ENCODE assay signal across 11 cellular contexts in genomic region chr7:70775570-70776156, GRCh38.
DNase-seq lines count a peak whose midpoint lies in the region; ATAC-seq and TF ChIP-seq lines count a peak whose summit lies in the region.
"Had no signal": no experiment of that assay in that cellular context is flagged by ENCODE, and none has a peak within 500 bp of the region (broad histone marks: within the 10 kb centered on the region; RNA-seq: fewer than 3 reads in every experiment).

No MANE protein-coding gene starts in this region.

- peaks cover 27 to 56% (median 34%) of the 10 kb centered on the region in 3 donors for H3K4me1 Mint-ChIP-seq in CD8-positive, alpha-beta memory T cell
- peaks cover 16% of the 10 kb centered on the region for H3K4me1 Mint-ChIP-seq in CD8-positive, alpha-beta T cell (ENCODE audit: low read depth)

- no peak for DNase-seq in CD8-positive, alpha-beta memory T cell
- DNase-seq in SK-N-SH: no peak
- peak; percentile 49 for DNase-seq in iPS-NIHi7 (ENCODE audit: extremely low spot score)
- DNase-seq in activated naive CD4-positive, alpha-beta T cell treated with Interleukin-2 at 50 U/mL for 16 hours: no peak
- DNase-seq in CD8-positive, alpha-beta T cell: no peak
- DNase-seq: heart right ventricle had no signal

- ATAC-seq in GM19463 (IDR thresholded peaks at IDR 0.05; ENCODE audit: unreplicated experiment) (peak; percentile 56), HG03378 (IDR thresholded peaks at IDR 0.05; ENCODE audit: unreplicated experiment) (no peak), HG02973 (IDR thresholded peaks at IDR 0.05; ENCODE audit: unreplicated experiment) (no peak)
- ATAC-seq in CD8-positive, alpha-beta T cell: no peak
- ATAC-seq: heart right ventricle, Panc1 had no signal

- H2AFZ ChIP-seq in SK-N-SH (ENCODE audit: low read depth): no peak overlapping the region

- no peak overlapping the region for H3K4me3 ChIP-seq in CD8-positive, alpha-beta memory T cell (ENCODE audit: low read length)
- H3K4me3 ChIP-seq in SK-N-SH (ENCODE audit: low read depth in 2 of 2, low read length in 1 of 2): no peak overlapping the region
- H3K4me3 ChIP-seq in CD8-positive, alpha-beta T cell (ENCODE audit: low read depth, low read length): no peak overlapping the region
- H3K4me3 ChIP-seq: heart right ventricle had no signal

- H3K36me3 ChIP-seq in CD8-positive, alpha-beta memory T cell (ENCODE audit: insufficient read depth, low read length): no peaks in the 10 kb centered on the region
- peaks cover 88 to 89% of the 10 kb centered on the region in 2 experiments for H3K36me3 ChIP-seq in SK-N-SH (replicated peaks in 1 of 2; ENCODE audit: control insufficient read depth in 1 of 2, insufficient read depth in 2 of 2, low read length in 1 of 2)
- H3K36me3 ChIP-seq in CD8-positive, alpha-beta T cell (ENCODE audit: insufficient read depth, low read length): no peaks in the 10 kb centered on the region

- H3K9ac ChIP-seq in SK-N-SH: no peak overlapping the region

- H3K27me3 ChIP-seq in CD8-positive, alpha-beta memory T cell (ENCODE audit: insufficient read depth, low read length, poor library complexity, severe bottlenecking): no peaks in the 10 kb centered on the region
- no peaks in the 10 kb centered on the region for H3K27me3 ChIP-seq in SK-N-SH (ENCODE audit: insufficient read depth)
- H3K27me3 ChIP-seq in CD8-positive, alpha-beta T cell (ENCODE audit: insufficient read depth, low read length): no peaks in the 10 kb centered on the region
- H3K27me3 ChIP-seq: heart right ventricle had no signal

- H3K27ac ChIP-seq in CD8-positive, alpha-beta memory T cell (ENCODE audit: low read depth, low read length): no peak overlapping the region
- H3K27ac ChIP-seq in SK-N-SH (ENCODE audit: low read depth in 2 of 2, low read length in 1 of 2): 0 out of 4 replicates have a peak overlapping the region, but pooled peaks of 1 of the 2 experiments have one; percentile 18
- no peak overlapping the region for H3K27ac ChIP-seq in CD8-positive, alpha-beta T cell (ENCODE audit: low read depth, low read length)
- H3K27ac ChIP-seq: heart right ventricle had no signal

- no peaks in the 10 kb centered on the region for H3K9me2 ChIP-seq in SK-N-SH

- POLR2A ChIA-PET in CD8-positive, alpha-beta memory T cell (lab: Charles Lee): no interaction called here
- POLR2A ChIA-PET in SK-N-SH (lab: Yijun Ruan, JAX): no interaction called here
- POLR2A ChIA-PET in CD8-positive, alpha-beta T cell (lab: Charles Lee): no interaction called here

- WGBS in SK-N-SH (ENCODE audit: low lambda C conversion rate): 46% methylated on average over 4 of the region's 4 CpGs

- H3K27ac Mint-ChIP-seq in CD8-positive, alpha-beta memory T cell: peak overlapping the region in 6 of 8 donors; percentile 4 to 88 (median 62)
- no peak overlapping the region for H3K27ac Mint-ChIP-seq in CD8-positive, alpha-beta T cell
- H3K27ac Mint-ChIP-seq: activated T-helper 1 cell treated with anti-CD3 and anti-CD28 coated beads, Interleukin-12 subunit alpha, Interleukin-12 subunit beta, Interleukin-2, Interleukin-4 antibody, amounts not matched to agents 30 ng/mL and 10 ng/mL and 1 ng/mL, durations not matched to agents 14 hours and 24 hours and 36 hours had no signal

- H3K36me3 Mint-ChIP-seq in CD8-positive, alpha-beta memory T cell: peaks cover 6 to 90% (median 29%) of the 10 kb centered on the region in 3 donors
- peaks cover 11% of the 10 kb centered on the region for H3K36me3 Mint-ChIP-seq in CD8-positive, alpha-beta T cell

- peak in 1 of 2 experiments; percentile 81; a peak in 2 of 4 replicates for TF ChIP-seq EP300 in SK-N-SH (IDR thresholded peaks at IDR 0.05; ENCODE audit: borderline replicate concordance in 1 of 2, low read depth in 1 of 2, low read length in 1 of 2)

- H3K79me2 ChIP-seq in SK-N-SH (ENCODE audit: insufficient read depth): 0 out of 2 replicates have a peak, but pooled peaks cover 4% of the 10 kb centered on the region

- no peaks in the 10 kb centered on the region for H3K27me3 Mint-ChIP-seq in CD8-positive, alpha-beta memory T cell
- no peaks in the 10 kb centered on the region for H3K27me3 Mint-ChIP-seq in CD8-positive, alpha-beta T cell (ENCODE audit: low read depth)

- no peaks in the 10 kb centered on the region for H3K9me3 ChIP-seq in CD8-positive, alpha-beta memory T cell (ENCODE audit: low read length)
- no peaks in the 10 kb centered on the region for H3K9me3 ChIP-seq in SK-N-SH
- no peaks in the 10 kb centered on the region for H3K9me3 ChIP-seq in CD8-positive, alpha-beta T cell (ENCODE audit: low read length)
- H3K9me3 ChIP-seq: heart right ventricle had no signal

- TF ChIP-seq CTCF in SK-N-SH (IDR thresholded peaks at IDR 0.05): peak; percentile 51
- no peak for TF ChIP-seq CTCF in CD8-positive, alpha-beta T cell (IDR thresholded peaks at IDR 0.05)

- H3K9me3 Mint-ChIP-seq in CD8-positive, alpha-beta memory T cell: no peaks in the 10 kb centered on the region
- H3K9me3 Mint-ChIP-seq in CD8-positive, alpha-beta T cell: no peaks in the 10 kb centered on the region
- H3K9me3 Mint-ChIP-seq: activated T-helper 1 cell treated with anti-CD3 and anti-CD28 coated beads, Interleukin-12 subunit alpha, Interleukin-12 subunit beta, Interleukin-2, Interleukin-4 antibody, amounts not matched to agents 30 ng/mL and 10 ng/mL and 1 ng/mL, durations not matched to agents 14 hours and 24 hours and 36 hours had no signal

- H3K4me3 Mint-ChIP-seq in CD8-positive, alpha-beta memory T cell: no peak overlapping the region
- H3K4me3 Mint-ChIP-seq in CD8-positive, alpha-beta T cell: no peak overlapping the region
- H3K4me3 Mint-ChIP-seq: activated T-helper 1 cell treated with anti-CD3 and anti-CD28 coated beads, Interleukin-12 subunit alpha, Interleukin-12 subunit beta, Interleukin-2, Interleukin-4 antibody, amounts not matched to agents 30 ng/mL and 10 ng/mL and 1 ng/mL, durations not matched to agents 14 hours and 24 hours and 36 hours had no signal

- no peaks in the 10 kb centered on the region for H4K20me1 ChIP-seq in SK-N-SH (ENCODE audit: insufficient read depth)

- H3K4me1 ChIP-seq in CD8-positive, alpha-beta memory T cell (ENCODE audit: insufficient read depth, low read length): peaks cover 5% of the 10 kb centered on the region
- peaks cover 0 to 17% of the 10 kb centered on the region in 2 experiments; a peak in 2 of 4 replicates for H3K4me1 ChIP-seq in SK-N-SH (ENCODE audit: control insufficient read depth in 1 of 2, insufficient read depth in 2 of 2, low read depth in 1 of 2, low read length in 1 of 2)
- H3K4me1 ChIP-seq in CD8-positive, alpha-beta T cell (ENCODE audit: insufficient read depth, low read length): no peaks in the 10 kb centered on the region
- H3K4me1 ChIP-seq: heart right ventricle had no signal

- CTCF ChIA-PET in CD8-positive, alpha-beta memory T cell (lab: Charles Lee): no interaction called here
- CTCF ChIA-PET in SK-N-SH (lab: Yijun Ruan, JAX): interaction anchor here (1.0 to 4.2 kb wide), 6 partner anchors 12 to 614 kb away, joined by 3 to 16 read pairs (median 3); no protein-coding TSS in a partner anchor
- CTCF ChIA-PET in CD8-positive, alpha-beta T cell (lab: Charles Lee): no interaction called here

- peak; percentile 59 for TF ChIP-seq RAD21 in SK-N-SH (IDR thresholded peaks at IDR 0.05; ENCODE audit: low read length)

- intact Hi-C loops in CD8-positive, alpha-beta T cell (cut with DNase I, micrococcal nuclease): no loop called here

- no peak overlapping the region for H3K4me2 ChIP-seq in SK-N-SH

- H3F3A ChIP-seq in SK-N-SH (replicated peaks; ENCODE audit: insufficient read depth): peaks cover 5% of the 10 kb centered on the region

TF ChIP-seq in SK-N-SH, 30 proteins besides CTCF, POLR2A, EP300 and RAD21:
- TF ChIP-seq CHD2 (IDR thresholded peaks at IDR 0.05; ENCODE audit: low read length, partially characterized antibody) (peak; percentile 34), RXRA (IDR thresholded peaks at IDR 0.05; ENCODE audit: borderline replicate concordance, low read depth) (peak; percentile 46; the same call in 1 of the 2 replicates), MAX (IDR thresholded peaks at IDR 0.05; ENCODE audit: low read depth) (no peak), PBX3 (IDR thresholded peaks at IDR 0.05) (peak; percentile 82), SMC3 (IDR thresholded peaks at IDR 0.05; ENCODE audit: low read depth, low read length) (peak; percentile 34; the same call in 1 of the 2 replicates), TCF12 (IDR thresholded peaks at IDR 0.05) (peak; percentile 63), ELF1 (IDR thresholded peaks at IDR 0.05) (no peak), ZBTB33 (IDR thresholded peaks at IDR 0.05; ENCODE audit: borderline replicate concordance, low read depth) (no peak), SIN3A (IDR thresholded peaks at IDR 0.05; ENCODE audit: borderline replicate concordance, low read depth, low read length) (0 out of 2 replicates have a peak, but pooled peaks have one; percentile 26), NFIC (IDR thresholded peaks at IDR 0.05; ENCODE audit: borderline replicate concordance) (peak; percentile 22; the same call in 1 of the 2 replicates)
